Comparison of ENCODE assay signal across 1 cellular context in genomic region chr9:128094950-128095544, GRCh38.
TF ChIP-seq lines count a peak whose summit lies in the region.

No MANE protein-coding gene starts in this region.

TF ChIP-seq in H1, 55 proteins besides CTCF, POLR2A, EP300 and RAD21:
- no peak for TF ChIP-seq GABPA (IDR thresholded peaks at IDR 0.05; ENCODE audit: borderline replicate concordance, insufficient read depth, low read length)
- no peak for TF ChIP-seq SIN3A (conservative IDR thresholded peaks at IDR 0.05 in 1 of 2, IDR thresholded peaks at IDR 0.05 in 1 of 2; ENCODE audit: low read depth in 1 of 2, low read length in 2 of 2)
- no peak for TF ChIP-seq TEAD4 (IDR thresholded peaks at IDR 0.05; ENCODE audit: low read depth, low read length)
- no peak for TF ChIP-seq SAP30 (IDR thresholded peaks at IDR 0.05; ENCODE audit: insufficient read depth, insufficient replicate concordance, low read length)
- TF ChIP-seq, protein P1, sequence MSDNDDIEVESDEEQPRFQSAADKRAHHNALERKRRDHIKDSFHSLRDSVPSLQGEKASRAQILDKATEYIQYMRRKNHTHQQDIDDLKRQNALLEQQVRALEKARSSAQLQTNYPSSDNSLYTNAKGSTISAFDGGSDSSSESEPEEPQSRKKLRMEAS (IDR thresholded peaks at IDR 0.05) = no peak
- TF ChIP-seq CREB1 (IDR thresholded peaks at IDR 0.05) = no peak
- TF ChIP-seq YY1 (IDR thresholded peaks at IDR 0.05; ENCODE audit: low read depth, low read length) = no peak
- TF ChIP-seq TBP (IDR thresholded peaks at IDR 0.05; ENCODE audit: low read depth, low read length) = no peak
- no peak for TF ChIP-seq SP4 (IDR thresholded peaks at IDR 0.05; ENCODE audit: low read length)
- TF ChIP-seq RFX5 (IDR thresholded peaks at IDR 0.05; ENCODE audit: borderline replicate concordance, low read depth, low read length) = no peak
- no peak for TF ChIP-seq NANOG (IDR thresholded peaks at IDR 0.05; ENCODE audit: insufficient read depth, low read depth, low read length, poor library complexity, severe bottlenecking)
- TF ChIP-seq RBBP5 (IDR thresholded peaks at IDR 0.05; ENCODE audit: borderline replicate concordance, low read depth, low read length) = no peak
- TF ChIP-seq PHF8 (conservative IDR thresholded peaks at IDR 0.05; ENCODE audit: low read depth, low read length) = no peak
- no peak for TF ChIP-seq RXRA (IDR thresholded peaks at IDR 0.05; ENCODE audit: insufficient read depth, low read depth, low read length)
- TF ChIP-seq KDM5A (IDR thresholded peaks at IDR 0.05; ENCODE audit: low read length) = no peak
- no peak for TF ChIP-seq JUND (IDR thresholded peaks at IDR 0.05; ENCODE audit: low read length)
